10 cellular contexts compared by ENCODE assay signal in genomic region chr10:22927163-22927562, GRCh38. TPM values are rescaled to one million over a fixed set of nuclear protein-coding genes. Genes with fewer than 3 reads are reported as not detected.
A peak's percentile ranks its signal among the peaks of the same experiment; 100 is the strongest.
DNase-seq lines count a peak whose midpoint lies in the region; ATAC-seq, FAIRE-seq and TF ChIP-seq lines count a peak whose summit lies in the region.
"Had no signal": no experiment of that assay in that cellular context is flagged by ENCODE, and none has a peak within 500 bp of the region (broad histone marks: within the 10 kb centered on the region; RNA-seq: fewer than 3 reads in every experiment).

No MANE protein-coding gene starts in this region.

- no peaks in the 10 kb centered on the region for H3K9me2 ChIP-seq in SK-N-SH

- TF ChIP-seq CTCF in SK-N-SH (IDR thresholded peaks at IDR 0.05) (no peak), astrocyte of the cerebellum (IDR thresholded peaks at IDR 0.05; ENCODE audit: low read depth, low read length, missing control alignments) (no peak), kidney (IDR thresholded peaks at IDR 0.05; ENCODE audit: borderline replicate concordance, extremely low read depth, insufficient read depth) (no peak), stomach (IDR thresholded peaks at IDR 0.05) (no peak), prostate gland (IDR thresholded peaks at IDR 0.05) (no peak)

- no peak for TF ChIP-seq RAD21 in SK-N-SH (IDR thresholded peaks at IDR 0.05; ENCODE audit: low read length)

- POLR2A ChIA-PET in SK-N-SH (lab: Yijun Ruan, JAX): no interaction called here

- H3K4me3 ChIP-seq in SK-N-SH (ENCODE audit: low read depth in 2 of 2, low read length in 1 of 2): no peak overlapping the region
- H3K4me3 ChIP-seq in astrocyte of the cerebellum (ENCODE audit: low read depth, low read length): peak overlapping the region; percentile 52
- H3K4me3 ChIP-seq in kidney (ENCODE audit: low read length in 2 of 2): peak overlapping the region; percentile 81
- peak overlapping the region in 3 of 4 donors; percentile 36 to 53 (median 41) for H3K4me3 ChIP-seq in stomach
- no peak overlapping the region for H3K4me3 ChIP-seq in prostate gland

- no peaks in the 10 kb centered on the region for H3F3A ChIP-seq in SK-N-SH (replicated peaks; ENCODE audit: insufficient read depth)

- H3K9ac ChIP-seq in SK-N-SH (no peak overlapping the region), kidney (ENCODE audit: low read length in 2 of 2) (no peak overlapping the region)

- H3K4me1 ChIP-seq in SK-N-SH (ENCODE audit: control insufficient read depth in 1 of 2, insufficient read depth in 2 of 2, low read depth in 1 of 2, low read length in 1 of 2): peaks cover 0 to 3% of the 10 kb centered on the region in 2 experiments; a peak in 2 of 4 replicates
- peaks cover 0 to 6% of the 10 kb centered on the region in 2 donors for H3K4me1 ChIP-seq in kidney (ENCODE audit: control insufficient read depth in 1 of 2, insufficient read depth in 1 of 2, low read depth in 1 of 2, low read length in 2 of 2)
- peaks cover 0 to 13% (median 9%) of the 10 kb centered on the region in 4 donors for H3K4me1 ChIP-seq in stomach
- H3K4me1 ChIP-seq in prostate gland (replicated peaks): no peaks in the 10 kb centered on the region

- H3K27me3 ChIP-seq in SK-N-SH (ENCODE audit: insufficient read depth) (no peaks in the 10 kb centered on the region), stomach (peaks cover 0 to 4% (median 0%) of the 10 kb centered on the region in 3 donors), prostate gland (replicated peaks; ENCODE audit: insufficient read depth) (no peaks in the 10 kb centered on the region)

- no peaks in the 10 kb centered on the region for H3K36me3 ChIP-seq in SK-N-SH (replicated peaks in 1 of 2; ENCODE audit: control insufficient read depth in 1 of 2, insufficient read depth in 2 of 2, low read length in 1 of 2)
- H3K36me3 ChIP-seq in kidney (ENCODE audit: control insufficient read depth in 1 of 2, insufficient read depth in 2 of 2, low read length in 2 of 2): no peaks in the 10 kb centered on the region
- no peaks in the 10 kb centered on the region for H3K36me3 ChIP-seq in stomach
- no peaks in the 10 kb centered on the region for H3K36me3 ChIP-seq in prostate gland

- H3K9me3 ChIP-seq in SK-N-SH (no peaks in the 10 kb centered on the region), kidney (ENCODE audit: control insufficient read depth in 1 of 2, low read length in 2 of 2) (peaks cover 0 to 1% of the 10 kb centered on the region in 2 donors), stomach (peaks cover 0 to under 1% (median 0%) of the 10 kb centered on the region in 4 donors), prostate gland (no peaks in the 10 kb centered on the region)

- intact Hi-C loops in kidney (cut with DNase I): no loop called here
- intact Hi-C loops in stomach (cut with DNase I; ENCODE audit: low total_unique reads): no loop called here
- intact Hi-C loops in prostate gland (cut with DNase I): no loop called here

- ATAC-seq in SK-N-SH treated with all-trans-retinoic acid at 6 μM for 48 hours (no peak), GM18517 (IDR thresholded peaks at IDR 0.05; ENCODE audit: unreplicated experiment) (no peak)

- H3K4me2 ChIP-seq in SK-N-SH: no peak overlapping the region

- 85% methylated on average over 9 of the region's 9 CpGs for WGBS in SK-N-SH (ENCODE audit: low lambda C conversion rate)
- whole genome bisulfite sequencing in stomach, 5 donors: 83 to 90% (median 86%) methylated on average over 9 of the region's 9 CpGs
- WGBS in prostate gland: 84% methylated on average over 9 of the region's 9 CpGs

- peak overlapping the region; percentile 56; the same call in 1 of the 2 replicates for H2AFZ ChIP-seq in SK-N-SH (ENCODE audit: low read depth)

- in situ Hi-C loops in astrocyte of the cerebellum (cut with HindIII; ENCODE audit: low sequenced_read_pairs): no loop called here

- CTCF ChIA-PET in SK-N-SH (lab: Yijun Ruan, JAX): interaction anchor here (0.8 kb wide), 1 partner anchor 14 kb away, joined by 3 read pairs; no protein-coding TSS in a partner anchor

- FAIRE-seq in kidney (lab: Jason Lieb, UNC): no peak
- FAIRE-seq: urothelium cell line had no signal

- no peak overlapping the region for H3K27ac ChIP-seq in SK-N-SH (ENCODE audit: low read depth in 2 of 2, low read length in 1 of 2)
- H3K27ac ChIP-seq in kidney (ENCODE audit: low read depth in 2 of 2, low read length in 2 of 2): no peak overlapping the region
- H3K27ac ChIP-seq in stomach: no peak overlapping the region
- no peak overlapping the region for H3K27ac ChIP-seq in prostate gland

- TF ChIP-seq EP300 in SK-N-SH (IDR thresholded peaks at IDR 0.05; ENCODE audit: borderline replicate concordance in 1 of 2, low read depth in 1 of 2, low read length in 1 of 2): no peak
- TF ChIP-seq EP300 in stomach (IDR thresholded peaks at IDR 0.05): no peak

- H4K20me1 ChIP-seq in SK-N-SH (ENCODE audit: insufficient read depth): no peaks in the 10 kb centered on the region

- no peak for TF ChIP-seq POLR2A in stomach (IDR thresholded peaks at IDR 0.05)
- no peak for TF ChIP-seq POLR2A in prostate gland (IDR thresholded peaks at IDR 0.05)

- no peaks in the 10 kb centered on the region for H3K79me2 ChIP-seq in SK-N-SH (ENCODE audit: insufficient read depth)

- DNase-seq in SK-N-SH: no peak
- no peak for DNase-seq in astrocyte of the cerebellum (ENCODE audit: low read depth)
- DNase-seq in kidney: no peak
- DNase-seq in stomach: no peak
- DNase-seq in prostate gland (ENCODE audit: low spot score): no peak
- no peak for DNase-seq in GF-D8 (lab: John Stamatoyannopoulos, UW)

TF ChIP-seq in SK-N-SH, 30 proteins besides CTCF, POLR2A, EP300 and RAD21 (continues in another document):
- TF ChIP-seq RXRA (IDR thresholded peaks at IDR 0.05; ENCODE audit: borderline replicate concordance, low read depth): no peak
- TF ChIP-seq EZH2phosphoT487 (IDR thresholded peaks at IDR 0.05; ENCODE audit: borderline replicate concordance, low read depth): no peak
- TF ChIP-seq SIN3A (IDR thresholded peaks at IDR 0.05; ENCODE audit: borderline replicate concordance, low read depth, low read length): no peak
- no peak for TF ChIP-seq FOXM1 (IDR thresholded peaks at IDR 0.05; ENCODE audit: low read depth)
- TF ChIP-seq JUND (IDR thresholded peaks at IDR 0.05): no peak
- no peak for TF ChIP-seq GATA2 (CRISPR knock-in tag; IDR thresholded peaks at IDR 0.05)

TF ChIP-seq in SK-N-SH treated with all-trans-retinoic acid at 6 μM for 48 hours, 23 proteins besides CTCF, POLR2A, EP300 and RAD21:
- TF ChIP-seq CSRNP3 (CRISPR knock-in tag; IDR thresholded peaks at IDR 0.05): no peak
- no peak for TF ChIP-seq TCF4 (CRISPR knock-in tag; IDR thresholded peaks at IDR 0.05; ENCODE audit: borderline replicate concordance)
- no peak for TF ChIP-seq ZNF70 (CRISPR knock-in tag; IDR thresholded peaks at IDR 0.05)
- no peak for TF ChIP-seq POU6F1 (CRISPR knock-in tag; IDR thresholded peaks at IDR 0.05; ENCODE audit: borderline replicate concordance, low read depth)
- no peak for TF ChIP-seq ZNF8 (CRISPR knock-in tag; IDR thresholded peaks at IDR 0.05)

RNA-seq across cellular contexts. Expression of gene ARMC3, which starts 0.7 kb away (rescaled TPM):
- polyA plus RNA-seq in SK-N-SH (2012; rRNA removed): not detected in 2 replicates
- polyA plus RNA-seq in SK-N-SH (2012; cell fraction: cytosol; rRNA removed): 0.03 and 0.05 TPM in 2 replicates
- polyA plus RNA-seq in SK-N-SH (2012; cell fraction: nucleus; rRNA removed): 0.05 TPM in 1 of 2 replicates, not detected in the other
- 5.5 TPM for total RNA-seq in kidney
- 0.60 TPM for polyA plus RNA-seq in kidney (ENCODE audit: insufficient read depth, low read depth, low replicate concordance)
- total RNA-seq in stomach: not detected
- not detected for polyA plus RNA-seq in stomach
- total RNA-seq in prostate gland: 1 to 10 TPM in 1 of 2 donors, not detected in 1; 5.0 TPM
- total RNA-seq: LHCN-M2 had no signal

Comparison
In these comparisons a context has a peak if more than half of its experiments do, and no peak if none do; other contexts are left out.
1. H3K4me3 ChIP-seq: peak in astrocyte of the cerebellum (single experiment), kidney (2 of 2) and stomach (3 of 4); none in SK-N-SH (0 of 2) and prostate gland (0 of 2).